In the genomic region with DNA sequence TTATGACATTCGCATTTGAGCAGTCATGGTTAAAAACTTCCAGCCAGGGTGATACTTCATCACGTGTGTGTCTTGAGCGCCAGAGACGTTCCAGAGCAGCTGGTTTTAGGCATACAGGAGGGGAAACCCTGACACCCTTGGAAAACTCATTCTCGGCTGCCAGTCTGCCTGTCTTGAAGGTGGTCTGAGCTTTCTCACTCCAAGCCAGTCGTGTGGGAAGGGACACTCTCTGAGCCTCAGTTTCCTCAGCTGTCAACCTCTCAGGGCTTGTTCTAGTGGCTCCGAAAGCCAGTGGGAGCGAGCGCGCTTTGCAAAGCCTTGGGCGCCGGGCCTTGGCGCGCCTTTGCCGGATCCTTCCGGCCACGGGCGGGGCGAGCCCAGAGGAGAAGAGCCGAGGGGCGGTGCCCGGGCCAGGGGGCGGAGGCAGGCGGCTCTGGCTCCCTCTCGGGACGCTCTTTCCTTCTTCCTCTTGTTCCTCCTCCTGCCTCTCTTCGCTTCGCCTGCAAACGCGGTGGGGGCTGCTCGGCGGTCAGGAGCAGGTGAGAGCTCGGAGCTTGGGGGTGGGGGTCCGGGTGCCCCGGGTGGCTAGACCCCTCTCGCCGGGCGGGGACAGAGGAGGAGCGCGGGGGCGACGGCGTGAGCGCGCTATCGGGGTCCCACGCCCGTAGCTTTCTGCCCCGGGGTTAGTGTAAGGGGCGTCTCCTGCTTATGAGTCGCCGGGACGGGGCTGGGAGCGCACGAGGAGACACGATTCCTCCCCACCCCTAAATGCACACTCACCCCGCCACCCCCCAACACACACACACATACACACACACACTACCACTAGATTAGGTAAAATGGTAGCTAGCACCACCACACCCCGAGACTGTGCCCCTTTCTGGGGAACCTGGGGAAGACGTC, we compare ENCODE assay signal across 8 cellular contexts. TPM values are rescaled to one million over a fixed set of nuclear protein-coding genes. Genes with fewer than 3 reads are reported as not detected.
A peak's percentile ranks its signal among the peaks of the same experiment; 100 is the strongest.
DNase-seq lines count a peak whose midpoint lies in the region; ATAC-seq and TF ChIP-seq lines count a peak whose summit lies in the region.

A gene (plus strand): TSS at position 467 of the 903 bp plus-strand sequence. CDS start 2,509 bp downstream, outside the sequence.

- intact Hi-C loops in esophagus muscularis mucosa (cut with DNase I), result loop anchor here (10.0 kb wide), 1 partner anchor 1516 kb away; no protein-coding TSS in a partner anchor

- peaks cover 20% of the 10 kb centered on the region for H3K4me1 ChIP-seq in CD4-positive, CD25-positive, alpha-beta regulatory T cell (ENCODE audit: control insufficient read depth, insufficient read depth, low read length, poor library complexity, severe bottlenecking)
- H3K4me1 ChIP-seq in esophagus muscularis mucosa, result peaks cover 36 to 58% (median 57%) of the 10 kb centered on the region in 4 donors

- H3K27ac ChIP-seq in CD4-positive, CD25-positive, alpha-beta regulatory T cell (ENCODE audit: insufficient read depth, low read length, poor library complexity, severe bottlenecking), result peak within 1 kb of the TSS; percentile 23
- H3K27ac ChIP-seq in esophagus muscularis mucosa (replicated peaks in 1 of 4), result peak within 1 kb of the TSS; percentile 87 to 95 (median 92)

- H3K27me3 ChIP-seq in CD4-positive, CD25-positive, alpha-beta regulatory T cell (ENCODE audit: control insufficient read depth, insufficient read depth, low read length), result no peaks in the 10 kb centered on the region
- no peaks in the 10 kb centered on the region for H3K27me3 ChIP-seq in esophagus muscularis mucosa

- H3K9me3 Mint-ChIP-seq in CD4-positive, CD25-positive, alpha-beta regulatory T cell, result no peaks in the 10 kb centered on the region
- H3K9me3 Mint-ChIP-seq in activated T-cell treated with anti-CD3 and anti-CD28 coated beads, Interleukin-2, amount 50 U/mL, for 24 hours, result no peaks in the 10 kb centered on the region

- peak within 1 kb of the TSS; percentile 87 to 94 (median 88) for H3K27ac Mint-ChIP-seq in CD4-positive, CD25-positive, alpha-beta regulatory T cell
- peak within 1 kb of the TSS; percentile 67 for H3K27ac Mint-ChIP-seq in activated T-cell treated with anti-CD3 and anti-CD28 coated beads, Interleukin-2, amount 50 U/mL, for 24 hours

- peaks cover under 1% of the 10 kb centered on the region for H3K36me3 ChIP-seq in CD4-positive, CD25-positive, alpha-beta regulatory T cell (ENCODE audit: control insufficient read depth, insufficient read depth, low read length)
- peaks cover 0 to 10% (median 0%) of the 10 kb centered on the region in 4 donors for H3K36me3 ChIP-seq in esophagus muscularis mucosa

- peaks cover 9 to 42% (median 20%) of the 10 kb centered on the region in 4 donors for H3K4me1 Mint-ChIP-seq in CD4-positive, CD25-positive, alpha-beta regulatory T cell
- peaks cover 32% of the 10 kb centered on the region for H3K4me1 Mint-ChIP-seq in activated T-cell treated with anti-CD3 and anti-CD28 coated beads, Interleukin-2, amount 50 U/mL, for 24 hours (ENCODE audit: low read depth)

- peak; percentile 67 to 82 (median 72) for DNase-seq in CD4-positive, CD25-positive, alpha-beta regulatory T cell
- DNase-seq in HK-2 (ENCODE audit: unreplicated experiment), result peak; percentile 75
- DNase-seq in OCI-M1 (lab: John Stamatoyannopoulos, UW), result peak; percentile 92
- DNase-seq in activated T-cell treated with anti-CD3 and anti-CD28 coated beads, Interleukin-2, amount 50 U/mL, for 24 hours, result peak; percentile 88
- peak; percentile 94 for DNase-seq in esophagus muscularis mucosa (ENCODE audit: extremely low spot score)
- peak; percentile 82 for DNase-seq in myocyte (ENCODE audit: low read depth)
- DNase-seq in stimulated activated CD8-positive, alpha-beta memory T cell treated with anti-CD3 and anti-CD28 coated beads, Interleukin-7, amount 100 ng/mL, for 24 hours (ENCODE audit: low read depth), result peak; percentile 58

- H3K9me3 ChIP-seq in CD4-positive, CD25-positive, alpha-beta regulatory T cell (ENCODE audit: control insufficient read depth in 2 of 2, low read length in 2 of 2), result no peaks in the 10 kb centered on the region
- no peaks in the 10 kb centered on the region for H3K9me3 ChIP-seq in esophagus muscularis mucosa

- peak; percentile 94 to 97 for ATAC-seq in CD4-positive, CD25-positive, alpha-beta regulatory T cell (ENCODE audit: low read depth in 2 of 2)
- ATAC-seq in GM19397 (IDR thresholded peaks at IDR 0.05; ENCODE audit: unreplicated experiment), result peak; percentile 85

- peak within 1 kb of the TSS; percentile 93 to 96 (median 94) for H3K4me3 Mint-ChIP-seq in CD4-positive, CD25-positive, alpha-beta regulatory T cell
- peak within 1 kb of the TSS; percentile 84 for H3K4me3 Mint-ChIP-seq in activated T-cell treated with anti-CD3 and anti-CD28 coated beads, Interleukin-2, amount 50 U/mL, for 24 hours

- no peak for TF ChIP-seq POLR2A in esophagus muscularis mucosa (IDR thresholded peaks at IDR 0.05; ENCODE audit: low read depth)

- WGBS in esophagus muscularis mucosa, result 2% methylated on average over 24 of the region's 59 CpGs

- peaks cover 17% of the 10 kb centered on the region for H3K36me3 Mint-ChIP-seq in CD4-positive, CD25-positive, alpha-beta regulatory T cell
- H3K36me3 Mint-ChIP-seq in activated T-cell treated with anti-CD3 and anti-CD28 coated beads, Interleukin-2, amount 50 U/mL, for 24 hours (ENCODE audit: low read depth), result peaks cover 19% of the 10 kb centered on the region

- no peaks in the 10 kb centered on the region for H3K27me3 Mint-ChIP-seq in CD4-positive, CD25-positive, alpha-beta regulatory T cell
- no peaks in the 10 kb centered on the region for H3K27me3 Mint-ChIP-seq in activated T-cell treated with anti-CD3 and anti-CD28 coated beads, Interleukin-2, amount 50 U/mL, for 24 hours

- no peak for TF ChIP-seq EP300 in esophagus muscularis mucosa (IDR thresholded peaks at IDR 0.05)

- H3K4me3 ChIP-seq in CD4-positive, CD25-positive, alpha-beta regulatory T cell (ENCODE audit: low read depth, low read length), result peak within 1 kb of the TSS; percentile 77
- H3K4me3 ChIP-seq in esophagus muscularis mucosa, result peak within 1 kb of the TSS; percentile 75 to 97 (median 88)

- peak in 2 of 3 experiments; percentile 16 to 18 for TF ChIP-seq CTCF in esophagus muscularis mucosa (IDR thresholded peaks at IDR 0.05)

RNA-seq across cellular contexts. Expression of the gene that starts here (rescaled TPM):
- total RNA-seq in CD4-positive, CD25-positive, alpha-beta regulatory T cell, result 15.9 TPM
- 10 to 100 TPM; 24.5 to 30.5 (median 29.4) TPM for polyA plus RNA-seq in CD4-positive, CD25-positive, alpha-beta regulatory T cell
- total RNA-seq in esophagus muscularis mucosa (100 to 1,000 TPM in 3 of 4 donors, 10 to 100 TPM in 1; 98.7 to 208 (median 141) TPM), myocyte (8.0 and 9.5 TPM in 2 replicates)
- polyA plus RNA-seq in myocyte (2012), result 22.3 TPM

Comparison
In these comparisons a context has a peak if more than half of its experiments do, and no peak if none do; other contexts are left out.
1. Peak in every context shown above with its lines: DNase-seq, ATAC-seq, H3K4me3 ChIP-seq and H3K27ac ChIP-seq.